Comparison of ENCODE assay signal across 8 cellular contexts in genomic region chr3:183161552-183162345, GRCh38. TPM values are rescaled to one million over a fixed set of nuclear protein-coding genes. Genes with fewer than 3 reads are reported as not detected.
DNase-seq lines count a peak whose midpoint lies in the region; ATAC-seq and TF ChIP-seq lines count a peak whose summit lies in the region.

No MANE protein-coding gene starts in this region.

- no peaks in the 10 kb centered on the region for H3K9me3 ChIP-seq in HCT116 (ENCODE audit: control insufficient read depth in 1 of 2, insufficient read depth in 1 of 2, low read depth in 1 of 2, low read length in 2 of 2)

- ATAC-seq in HCT116 = no peak
- ATAC-seq in effector memory CD8-positive, alpha-beta T cell (replicated peaks) = peak; percentile 34

- H3K79me2 ChIP-seq in HCT116 (ENCODE audit: insufficient read depth, low read length) = no peaks in the 10 kb centered on the region

- TSS peak; percentile 55 for BruUV-seq in HCT116 (replicated peaks; lab: Mats Ljungman, UMichigan)

- H3K9me3 Mint-ChIP-seq in effector memory CD8-positive, alpha-beta T cell = no peaks in the 10 kb centered on the region
- no peaks in the 10 kb centered on the region for H3K9me3 Mint-ChIP-seq in neural crest cell

- peak overlapping the region; percentile 88 for H3K4me2 ChIP-seq in HCT116 (ENCODE audit: low read length)

- H3K27ac ChIP-seq in HCT116 (ENCODE audit: low read depth, low read length) = no peak overlapping the region

- H3K36me3 ChIP-seq in HCT116 (ENCODE audit: control insufficient read depth in 1 of 2, insufficient read depth in 2 of 2, low read length in 2 of 2) = no peaks in the 10 kb centered on the region

- peaks cover 10 to 11% of the 10 kb centered on the region in 2 donors for H3K4me1 Mint-ChIP-seq in effector memory CD8-positive, alpha-beta T cell (ENCODE audit: low read depth in 2 of 2)
- peaks cover 9% of the 10 kb centered on the region for H3K4me1 Mint-ChIP-seq in neural crest cell

- TF ChIP-seq RAD21 in HCT116 (IDR thresholded peaks at IDR 0.05; ENCODE audit: low read depth) = no peak

- DNase-seq in activated CD4-positive, alpha-beta T cell treated with anti-CD3 and anti-CD28 coated beads for 1 hour = peak; percentile 15
- DNase-seq in activated CD4-positive, alpha-beta T cell treated with anti-CD3 and anti-CD28 coated beads, Interleukin-2, amount 50 U/mL, for 48 hours = no peak
- DNase-seq in HCT116 (ENCODE audit: low read depth, low spot score) (no peak), MV-4-11 (lab: John Stamatoyannopoulos, UW) (peak; percentile 16), neural crest cell (ENCODE audit: low read depth, low spot score) (no peak), posterior cingulate gyrus (no peak), activated gamma-delta T cell (lab: John Stamatoyannopoulos, UW) (no peak)
- peak in 1 of 3 experiments; percentile 25 for DNase-seq in effector memory CD8-positive, alpha-beta T cell

- no peaks in the 10 kb centered on the region for H3K27me3 Mint-ChIP-seq in effector memory CD8-positive, alpha-beta T cell
- H3K27me3 Mint-ChIP-seq in neural crest cell (ENCODE audit: low read depth) = peaks cover 38% of the 10 kb centered on the region

- RAD21 ChIA-PET in HCT116 (lab: Charles Lee; ENCODE audit: low non-redundant PET in 1 of 2, low total read pairs in 2 of 2, uncharacterized antibody in 2 of 2, unreplicated experiment in 2 of 2) = no interaction called here

- peaks cover 8% of the 10 kb centered on the region for H3K36me3 Mint-ChIP-seq in effector memory CD8-positive, alpha-beta T cell (ENCODE audit: insufficient read depth)
- H3K36me3 Mint-ChIP-seq in neural crest cell (ENCODE audit: low read depth) = no peaks in the 10 kb centered on the region

- H3K4me3 Mint-ChIP-seq in effector memory CD8-positive, alpha-beta T cell = peak overlapping the region; percentile 87 to 96
- peak overlapping the region; percentile 79 for H3K4me3 Mint-ChIP-seq in neural crest cell

- H3K4me1 ChIP-seq in HCT116 (ENCODE audit: control insufficient read depth in 1 of 2, insufficient read depth in 2 of 2, low read length in 2 of 2) = peaks cover 3 to 38% of the 10 kb centered on the region in 2 experiments; a peak in 3 of 4 replicates

- intact Hi-C loops in HCT116 (cut with micrococcal nuclease) = no loop called here
- intact Hi-C loops in posterior cingulate gyrus (cut with DNase I) = no loop called here

- H3K27ac Mint-ChIP-seq in effector memory CD8-positive, alpha-beta T cell = peak overlapping the region; percentile 86 to 89
- H3K27ac Mint-ChIP-seq in neural crest cell (ENCODE audit: unreplicated experiment) = no peak overlapping the region

- H3K27me3 ChIP-seq in HCT116 (ENCODE audit: insufficient read depth, low read length) = no peaks in the 10 kb centered on the region

- peak overlapping the region; percentile 52 to 63 for H3K4me3 ChIP-seq in HCT116 (replicated peaks in 1 of 2; ENCODE audit: low read depth in 1 of 2, low read length in 2 of 2)

- POLR2A ChIA-PET in HCT116 (lab: Charles Lee) = interaction anchor here (1.2 kb wide), 1 partner anchor 17 kb away, joined by 3 read pairs; no protein-coding TSS in a partner anchor

- H4K20me1 ChIP-seq in HCT116 (ENCODE audit: insufficient read depth) = no peaks in the 10 kb centered on the region

- H3K9ac ChIP-seq in HCT116 (ENCODE audit: low read length) = peak overlapping the region; percentile 46; the same call in 1 of the 2 replicates

- H2AFZ ChIP-seq in HCT116 (ENCODE audit: low read depth, low read length, poor library complexity, severe bottlenecking) = peak overlapping the region; percentile 40

- TF ChIP-seq POLR2A in HCT116 (IDR thresholded peaks at IDR 0.05; ENCODE audit: borderline replicate concordance, extremely low read depth, insufficient read depth, insufficient read length) = no peak

- H3K9me2 ChIP-seq in HCT116 (ENCODE audit: insufficient read depth) = no peaks in the 10 kb centered on the region

- TF ChIP-seq CTCF in HCT116 (IDR thresholded peaks at IDR 0.05 in 2 of 3, conservative IDR thresholded peaks at IDR 0.05 in 1 of 3; ENCODE audit: borderline replicate concordance in 1 of 3, insufficient read depth in 1 of 3, low read depth in 2 of 3, low read length in 2 of 3) (no peak), neural crest cell (conservative IDR thresholded peaks at IDR 0.05) (no peak)

- CTCF ChIA-PET in HCT116 (lab: Charles Lee) = no interaction called here

TF ChIP-seq in HCT116, 20 proteins besides CTCF, POLR2A, EP300 and RAD21:
- TF ChIP-seq ELF1 (IDR thresholded peaks at IDR 0.05; ENCODE audit: borderline replicate concordance, low read depth) (no peak), EZH2phosphoT487 (IDR thresholded peaks at IDR 0.05; ENCODE audit: borderline replicate concordance) (no peak), TCF7L2 (IDR thresholded peaks at IDR 0.05; ENCODE audit: borderline replicate concordance, extremely low read depth, insufficient read depth, insufficient read length) (no peak), CEBPB (IDR thresholded peaks at IDR 0.05; ENCODE audit: low read depth) (no peak), EZH2 (IDR thresholded peaks at IDR 0.05) (no peak), SP1 (IDR thresholded peaks at IDR 0.05; ENCODE audit: low read depth) (no peak), ZNF274 (IDR thresholded peaks at IDR 0.05; ENCODE audit: low read depth, low read length) (no peak), POLR2AphosphoS5 (IDR thresholded peaks at IDR 0.05; ENCODE audit: low read depth, low read length) (no peak), ZBTB33 (IDR thresholded peaks at IDR 0.05; ENCODE audit: extremely low read depth, insufficient replicate concordance, low read length) (no peak), EGR1 (IDR thresholded peaks at IDR 0.05; ENCODE audit: low read depth) (no peak), FOSL1 (IDR thresholded peaks at IDR 0.05; ENCODE audit: low read depth) (no peak), ATF3 (IDR thresholded peaks at IDR 0.05) (no peak), SIN3A (IDR thresholded peaks at IDR 0.05; ENCODE audit: low read depth) (no peak), MAX (IDR thresholded peaks at IDR 0.05) (no peak), ZFX (IDR thresholded peaks at IDR 0.05) (no peak), REST (IDR thresholded peaks at IDR 0.05; ENCODE audit: low read depth) (no peak), CBX3 (IDR thresholded peaks at IDR 0.05; ENCODE audit: low read depth) (no peak), YY1 (IDR thresholded peaks at IDR 0.05; ENCODE audit: extremely low read depth, insufficient replicate concordance, low read depth, low read length) (no peak), JUND (IDR thresholded peaks at IDR 0.05) (no peak), SRF (IDR thresholded peaks at IDR 0.05; ENCODE audit: low read depth) (no peak)

RNA-seq across cellular contexts. Expression of gene LAMP3, which starts 0.8 kb away (rescaled TPM):
- 1.9 TPM for total RNA-seq in HCT116 (2021; ENCODE audit: unreplicated experiment)
- polyA plus RNA-seq in HCT116 (2012) = 3.9 and 6.1 TPM in 2 replicates
- total RNA-seq in neural crest cell = 0.12 and 0.23 TPM in 2 replicates

Comparison
In these comparisons a context has a peak if more than half of its experiments do, and no peak if none do; other contexts are left out.
1. DNase-seq: peak in activated CD4-positive, alpha-beta T cell treated with anti-CD3 and anti-CD28 coated beads for 1 hour (single experiment) and MV-4-11 (single experiment); none in activated CD4-positive, alpha-beta T cell treated with anti-CD3 and anti-CD28 coated beads, Interleukin-2, amount 50 U/mL, for 48 hours (0 of 2), HCT116 (single experiment), neural crest cell (single experiment), posterior cingulate gyrus (0 of 10) and activated gamma-delta T cell (single experiment).